9 cellular contexts compared by ENCODE assay signal in genomic region chr6:138465007-138465645, GRCh38. TPM values are rescaled to one million over a fixed set of nuclear protein-coding genes. Genes with fewer than 3 reads are reported as not detected.
DNase-seq lines count a peak whose midpoint lies in the region; ATAC-seq and TF ChIP-seq lines count a peak whose summit lies in the region.
"Had no signal": no experiment of that assay in that cellular context is flagged by ENCODE, and none has a peak within 500 bp of the region (broad histone marks: within the 10 kb centered on the region; RNA-seq: fewer than 3 reads in every experiment).

No MANE protein-coding gene starts in this region.

- peaks cover 1% of the 10 kb centered on the region for H3K27me3 Mint-ChIP-seq in activated CD4-positive, alpha-beta memory T cell treated with anti-CD3 and anti-CD28 coated beads for 36 hours
- H3K27me3 Mint-ChIP-seq in activated CD4-positive, alpha-beta memory T cell treated with anti-CD3 and anti-CD28 coated beads, Interleukin-2, amount 10 ng/mL, durations not matched to agents 7 days and 5 days = no peaks in the 10 kb centered on the region

- no peaks in the 10 kb centered on the region for H3K36me3 Mint-ChIP-seq in activated CD4-positive, alpha-beta memory T cell treated with anti-CD3 and anti-CD28 coated beads for 36 hours
- H3K36me3 Mint-ChIP-seq in activated CD4-positive, alpha-beta memory T cell treated with anti-CD3 and anti-CD28 coated beads, Interleukin-2, amount 10 ng/mL, durations not matched to agents 7 days and 5 days (ENCODE audit: low read depth) = peaks cover 4% of the 10 kb centered on the region
- H3K36me3 Mint-ChIP-seq in stimulated activated effector memory CD8-positive, alpha-beta T cell treated with anti-CD3 and anti-CD28 coated beads, Interleukin-12 subunit alpha, Interleukin-12 subunit beta, amount 100 ng/mL, for 72 hours = no peaks in the 10 kb centered on the region

- peaks cover 23% of the 10 kb centered on the region for H3K36me3 ChIP-seq in SJSA1

- peak; percentile 98 for ATAC-seq in stimulated activated effector memory CD8-positive, alpha-beta T cell treated with anti-CD3 and anti-CD28 coated beads, Interleukin-12 subunit alpha, Interleukin-12 subunit beta, amount 100 ng/mL, for 72 hours
- no peak for ATAC-seq in HG03469 (IDR thresholded peaks at IDR 0.05; ENCODE audit: unreplicated experiment)

- no peak overlapping the region for H3K27ac Mint-ChIP-seq in activated CD4-positive, alpha-beta memory T cell treated with anti-CD3 and anti-CD28 coated beads for 36 hours
- H3K27ac Mint-ChIP-seq in activated CD4-positive, alpha-beta memory T cell treated with anti-CD3 and anti-CD28 coated beads, Interleukin-2, amount 10 ng/mL, durations not matched to agents 7 days and 5 days = no peak overlapping the region
- no peak overlapping the region for H3K27ac Mint-ChIP-seq in stimulated activated effector memory CD8-positive, alpha-beta T cell treated with anti-CD3 and anti-CD28 coated beads, Interleukin-12 subunit alpha, Interleukin-12 subunit beta, amount 100 ng/mL, for 72 hours

- no peaks in the 10 kb centered on the region for H3K27me3 ChIP-seq in SJSA1 (replicated peaks)
- H3K27me3 ChIP-seq: BLaER1 treated with 17β-estradiol and CSF1 and Interleukin-3, amounts not matched to agents 10 nM and 100 nM had no signal

- H3K9me3 ChIP-seq in SJSA1 (replicated peaks) = no peaks in the 10 kb centered on the region; the same call in 1 of the 2 replicates

- POLR2A ChIA-PET in activated CD4-positive, alpha-beta memory T cell treated with anti-CD3 and anti-CD28 coated beads for 36 hours (lab: Charles Lee) = no interaction called here
- POLR2A ChIA-PET in activated CD4-positive, alpha-beta memory T cell treated with anti-CD3 and anti-CD28 coated beads, Interleukin-2, amount 10 ng/mL, durations not matched to agents 7 days and 5 days (lab: Charles Lee) = interaction anchor here (1.1 kb wide), 1 partner anchor 10 kb away, joined by 7 read pairs; no protein-coding TSS in a partner anchor
- POLR2A ChIA-PET in HEK293T (lab: Yijun Ruan, JAX) = no interaction called here

- H3K4me1 Mint-ChIP-seq in activated CD4-positive, alpha-beta memory T cell treated with anti-CD3 and anti-CD28 coated beads for 36 hours (ENCODE audit: low read depth) = peaks cover 5% of the 10 kb centered on the region
- H3K4me1 Mint-ChIP-seq in activated CD4-positive, alpha-beta memory T cell treated with anti-CD3 and anti-CD28 coated beads, Interleukin-2, amount 10 ng/mL, durations not matched to agents 7 days and 5 days = peaks cover 5% of the 10 kb centered on the region
- peaks cover 7% of the 10 kb centered on the region for H3K4me1 Mint-ChIP-seq in stimulated activated effector memory CD8-positive, alpha-beta T cell treated with anti-CD3 and anti-CD28 coated beads, Interleukin-12 subunit alpha, Interleukin-12 subunit beta, amount 100 ng/mL, for 72 hours

- H3K4me1 ChIP-seq in SJSA1 (replicated peaks) = peaks cover 19% of the 10 kb centered on the region
- H3K4me1 ChIP-seq: BLaER1 treated with 17β-estradiol and CSF1 and Interleukin-3, amounts not matched to agents 10 nM and 100 nM had no signal

- H3K9me3 Mint-ChIP-seq in activated CD4-positive, alpha-beta memory T cell treated with anti-CD3 and anti-CD28 coated beads for 36 hours = no peaks in the 10 kb centered on the region
- H3K9me3 Mint-ChIP-seq in activated CD4-positive, alpha-beta memory T cell treated with anti-CD3 and anti-CD28 coated beads, Interleukin-2, amount 10 ng/mL, durations not matched to agents 7 days and 5 days = peaks cover 6% of the 10 kb centered on the region
- no peaks in the 10 kb centered on the region for H3K9me3 Mint-ChIP-seq in stimulated activated effector memory CD8-positive, alpha-beta T cell treated with anti-CD3 and anti-CD28 coated beads, Interleukin-12 subunit alpha, Interleukin-12 subunit beta, amount 100 ng/mL, for 72 hours

- peak overlapping the region; percentile 65 for H3K27ac ChIP-seq in SJSA1
- H3K27ac ChIP-seq: BLaER1 treated with 17β-estradiol and CSF1 and Interleukin-3, amounts not matched to agents 10 nM and 100 nM had no signal

- intact Hi-C loops in activated CD4-positive, alpha-beta memory T cell treated with anti-CD3 and anti-CD28 coated beads for 36 hours (cut with micrococcal nuclease) = loop anchor here (1.0 to 5.0 kb wide), 2 partner anchors 10 to 38 kb away; no protein-coding TSS in a partner anchor

- H3K4me3 ChIP-seq in SJSA1 (no peak overlapping the region), fibroblast of the aortic adventitia (ENCODE audit: low read depth, low read length) (no peak overlapping the region)
- H3K4me3 ChIP-seq: BLaER1 treated with 17β-estradiol and CSF1 and Interleukin-3, amounts not matched to agents 10 nM and 100 nM had no signal

- peak; percentile 28 for DNase-seq in activated CD4-positive, alpha-beta memory T cell treated with anti-CD3 and anti-CD28 coated beads for 36 hours
- DNase-seq in activated CD4-positive, alpha-beta memory T cell treated with anti-CD3 and anti-CD28 coated beads, Interleukin-2, amount 10 ng/mL, durations not matched to agents 7 days and 5 days = no peak
- DNase-seq in SJSA1 (ENCODE audit: low read depth in 1 of 2, low spot score in 2 of 2) (peak; percentile 73 to 82), fibroblast of the aortic adventitia (ENCODE audit: low read depth) (peak; percentile 89), NCI-H69 (lab: John Stamatoyannopoulos, UW) (no peak), HEK293T (ENCODE audit: extremely low spot score) (no peak)
- DNase-seq in stimulated activated effector memory CD8-positive, alpha-beta T cell treated with anti-CD3 and anti-CD28 coated beads, Interleukin-12 subunit alpha, Interleukin-12 subunit beta, amount 100 ng/mL, for 72 hours (ENCODE audit: low spot score in 2 of 2) = no peak

- no peak for TF ChIP-seq CTCF in fibroblast of the aortic adventitia (IDR thresholded peaks at IDR 0.05; ENCODE audit: insufficient read depth, low read length)

- CTCF ChIA-PET in activated CD4-positive, alpha-beta memory T cell treated with anti-CD3 and anti-CD28 coated beads for 36 hours (lab: Charles Lee) = interaction anchor here (1.0 kb wide), 1 partner anchor 45 kb away, joined by 3 read pairs; no protein-coding TSS in a partner anchor
- CTCF ChIA-PET in activated CD4-positive, alpha-beta memory T cell treated with anti-CD3 and anti-CD28 coated beads, Interleukin-2, amount 10 ng/mL, durations not matched to agents 7 days and 5 days (lab: Charles Lee) = interaction anchor here (1.0 to 1.1 kb wide), 2 partner anchors 10 to 17 kb away, joined by 3 read pairs; no protein-coding TSS in a partner anchor
- CTCF ChIA-PET in HEK293T (lab: Yijun Ruan, JAX) = interaction anchor here (0.7 kb wide), 1 partner anchor 10 kb away, joined by 3 read pairs; no protein-coding TSS in a partner anchor

- H3K4me3 Mint-ChIP-seq in activated CD4-positive, alpha-beta memory T cell treated with anti-CD3 and anti-CD28 coated beads for 36 hours = no peak overlapping the region
- H3K4me3 Mint-ChIP-seq in activated CD4-positive, alpha-beta memory T cell treated with anti-CD3 and anti-CD28 coated beads, Interleukin-2, amount 10 ng/mL, durations not matched to agents 7 days and 5 days = no peak overlapping the region
- H3K4me3 Mint-ChIP-seq in stimulated activated effector memory CD8-positive, alpha-beta T cell treated with anti-CD3 and anti-CD28 coated beads, Interleukin-12 subunit alpha, Interleukin-12 subunit beta, amount 100 ng/mL, for 72 hours = no peak overlapping the region

TF ChIP-seq in HEK293T, 16 proteins besides CTCF, POLR2A, EP300 and RAD21:
- TF ChIP-seq ARNT (IDR thresholded peaks at IDR 0.05) = no peak
- TF ChIP-seq BHLHE40 (IDR thresholded peaks at IDR 0.05; ENCODE audit: borderline replicate concordance) = no peak
- TF ChIP-seq FOXA1 (IDR thresholded peaks at IDR 0.05) = no peak
- TF ChIP-seq PKNOX1 (IDR thresholded peaks at IDR 0.05) = no peak
- TF ChIP-seq LEF1 (IDR thresholded peaks at IDR 0.05; ENCODE audit: borderline replicate concordance) = no peak
- TF ChIP-seq CTBP1 (IDR thresholded peaks at IDR 0.05; ENCODE audit: borderline replicate concordance) = no peak
- TF ChIP-seq NFRKB (IDR thresholded peaks at IDR 0.05) = no peak
- TF ChIP-seq FOXM1 (IDR thresholded peaks at IDR 0.05; ENCODE audit: borderline replicate concordance) = no peak

RNA-seq across cellular contexts. Expression of gene NHSL1, which starts 34.2 kb away (rescaled TPM):
- total RNA-seq in activated CD4-positive, alpha-beta memory T cell treated with anti-CD3 and anti-CD28 coated beads for 36 hours = under 1 TPM; 0.53 to 0.95 TPM
- 1 to 10 TPM; 1.0 to 1.4 TPM for total RNA-seq in activated CD4-positive, alpha-beta memory T cell treated with anti-CD3 and anti-CD28 coated beads, Interleukin-2, amount 10 ng/mL, durations not matched to agents 7 days and 5 days
- total RNA-seq in SJSA1 (2014; rRNA removed; shearing (Covaris generic)) = 6.6 and 13.9 TPM in 2 replicates
- total RNA-seq in fibroblast of the aortic adventitia (ENCODE audit: low replicate concordance) = 7.9 and 17.8 TPM in 2 replicates

Comparison
In these comparisons a context has a peak if more than half of its experiments do, and no peak if none do; other contexts are left out.
1. DNase-seq: peak in activated CD4-positive, alpha-beta memory T cell treated with anti-CD3 and anti-CD28 coated beads for 36 hours (single experiment), SJSA1 (2 of 2) and fibroblast of the aortic adventitia (single experiment); none in activated CD4-positive, alpha-beta memory T cell treated with anti-CD3 and anti-CD28 coated beads, Interleukin-2, amount 10 ng/mL, durations not matched to agents 7 days and 5 days (single experiment), stimulated activated effector memory CD8-positive, alpha-beta T cell treated with anti-CD3 and anti-CD28 coated beads, Interleukin-12 subunit alpha, Interleukin-12 subunit beta, amount 100 ng/mL, for 72 hours (0 of 2), NCI-H69 (single experiment) and HEK293T (single experiment).